In genomic region chr19:54190942-54191670, GRCh38 we compare ENCODE assay signal across 8 cellular contexts. TPM values are rescaled to one million over a fixed set of nuclear protein-coding genes. Genes with fewer than 3 reads are reported as not detected.
DNase-seq lines count a peak whose midpoint lies in the region; ATAC-seq and TF ChIP-seq lines count a peak whose summit lies in the region.

TSS of gene TSEN34 (plus strand) at chr19:54191308. CDS start at chr19:54191365, 57 bp downstream.

- peaks cover 11% of the 10 kb centered on the region for H3K4me1 ChIP-seq in cardiac muscle cell (ENCODE audit: low read depth)
- H3K4me1 ChIP-seq in parathyroid adenoma: peaks cover 18% of the 10 kb centered on the region
- peaks cover 21% of the 10 kb centered on the region for H3K4me1 ChIP-seq in upper lobe of right lung

- H3K4me3 ChIP-seq in cardiac muscle cell (peak within 1 kb of the TSS; percentile 62), parathyroid adenoma (ENCODE audit: low read depth, low read length) (peak within 1 kb of the TSS; percentile 98), upper lobe of right lung (peak within 1 kb of the TSS; percentile 98)

- peak within 1 kb of the TSS; percentile 86 for H3K27ac ChIP-seq in KOPT-K1 (ENCODE audit: low read depth, low read length, poor library complexity, severe bottlenecking)
- H3K27ac ChIP-seq in RWPE1: peak within 1 kb of the TSS; percentile 95
- peak within 1 kb of the TSS; percentile 98 for H3K27ac ChIP-seq in cardiac muscle cell
- peak within 1 kb of the TSS; percentile 100 for H3K27ac ChIP-seq in parathyroid adenoma
- H3K27ac ChIP-seq in upper lobe of right lung: peak within 1 kb of the TSS; percentile 99

- peak within 1 kb of the TSS; percentile 98 for H3K4me2 ChIP-seq in parathyroid adenoma (ENCODE audit: low read length)

- H3K9ac ChIP-seq in parathyroid adenoma: peak within 1 kb of the TSS; percentile 47

- peak within 1 kb of the TSS; percentile 76 for H2AFZ ChIP-seq in parathyroid adenoma

- peaks cover 11 to 18% of the 10 kb centered on the region in 2 donors for H3K36me3 Mint-ChIP-seq in activated naive CD4-positive, alpha-beta T cell treated with anti-CD3 and anti-CD28 coated beads, Interleukin-2, amount 50 U/mL, for 72 hours

- peak; percentile 27 for ATAC-seq in GM21825 (IDR thresholded peaks at IDR 0.05; ENCODE audit: unreplicated experiment)
- ATAC-seq in activated naive CD4-positive, alpha-beta T cell treated with anti-CD3 and anti-CD28 coated beads, Interleukin-2, amount 50 U/mL, for 72 hours: peak; percentile 13 to 36
- peak; percentile 54 for ATAC-seq in upper lobe of right lung

- H3K27me3 ChIP-seq in cardiac muscle cell (no peaks in the 10 kb centered on the region), parathyroid adenoma (ENCODE audit: control insufficient read depth, insufficient read depth, low read length) (no peaks in the 10 kb centered on the region), upper lobe of right lung (no peaks in the 10 kb centered on the region)

- DNase-seq in GF-D8 (lab: John Stamatoyannopoulos, UW) (peak; percentile 78), RWPE1 (ENCODE audit: low spot score) (peak; percentile 72), cardiac muscle cell (ENCODE audit: low read depth in 1 of 2, low spot score in 1 of 2) (peak; percentile 91 to 93), upper lobe of right lung (peak; percentile 95)
- DNase-seq in activated naive CD4-positive, alpha-beta T cell treated with anti-CD3 and anti-CD28 coated beads, Interleukin-2, amount 50 U/mL, for 72 hours (ENCODE audit: low spot score in 2 of 2): peak; percentile 90 to 92

- H3K36me3 ChIP-seq in KOPT-K1 (ENCODE audit: insufficient read depth, low read length): peaks cover 37% of the 10 kb centered on the region
- peaks cover 13% of the 10 kb centered on the region for H3K36me3 ChIP-seq in cardiac muscle cell
- H3K36me3 ChIP-seq in parathyroid adenoma (ENCODE audit: control insufficient read depth, insufficient read depth, low read length): no peaks in the 10 kb centered on the region
- peaks cover 38% of the 10 kb centered on the region for H3K36me3 ChIP-seq in upper lobe of right lung

- H3K9me3 ChIP-seq in KOPT-K1 (ENCODE audit: insufficient read depth, low read length, poor library complexity, severe bottlenecking) (no peaks in the 10 kb centered on the region), cardiac muscle cell (ENCODE audit: low read depth) (no peaks in the 10 kb centered on the region), parathyroid adenoma (ENCODE audit: control insufficient read depth, low read length) (no peaks in the 10 kb centered on the region), upper lobe of right lung (no peaks in the 10 kb centered on the region)

- H3K79me2 ChIP-seq in parathyroid adenoma: peaks cover 2% of the 10 kb centered on the region

- no peak for TF ChIP-seq CTCF in RWPE1 (conservative IDR thresholded peaks at IDR 0.05; ENCODE audit: low read depth)
- no peak for TF ChIP-seq CTCF in cardiac muscle cell (IDR thresholded peaks at IDR 0.05; ENCODE audit: low read depth, low read length)
- TF ChIP-seq CTCF in parathyroid adenoma (IDR thresholded peaks at IDR 0.05): no peak
- TF ChIP-seq CTCF in upper lobe of right lung (IDR thresholded peaks at IDR 0.05): no peak

- CTCF ChIA-PET in RWPE1 (lab: Yijun Ruan, JAX): interaction anchor here (0.6 kb wide), 1 partner anchor 22 kb away, joined by 5 read pairs; no protein-coding TSS in a partner anchor

- peak within 1 kb of the TSS; percentile 95 to 100 for H3K27ac Mint-ChIP-seq in activated naive CD4-positive, alpha-beta T cell treated with anti-CD3 and anti-CD28 coated beads, Interleukin-2, amount 50 U/mL, for 72 hours

- intact Hi-C loops in upper lobe of right lung (cut with DNase I): no loop called here

- POLR2A ChIA-PET in RWPE1 (lab: Yijun Ruan, JAX; ENCODE audit: low non-redundant PET): interaction anchor here (0.5 to 1.7 kb wide), 2 partner anchors 9 to 40 kb away, joined by 4 to 9 read pairs; partner anchors contain the start of gene RPS9

- no peaks in the 10 kb centered on the region for H3K9me3 Mint-ChIP-seq in activated naive CD4-positive, alpha-beta T cell treated with anti-CD3 and anti-CD28 coated beads, Interleukin-2, amount 50 U/mL, for 72 hours

RNA-seq across cellular contexts. Expression of gene TSEN34, which starts in this region (rescaled TPM):
- 10 to 100 TPM; 10.2 to 15.8 TPM for total RNA-seq in activated naive CD4-positive, alpha-beta T cell treated with anti-CD3 and anti-CD28 coated beads, Interleukin-2, amount 50 U/mL, for 72 hours
- total RNA-seq in cardiac muscle cell: 113 and 130 TPM in 2 replicates
- 114 and 129 TPM in 2 replicates for polyA plus RNA-seq in cardiac muscle cell
- total RNA-seq in upper lobe of right lung: 34.7 TPM

Comparison
In these comparisons a context has a peak if more than half of its experiments do, and no peak if none do; other contexts are left out.
1. Peak in every context shown above with its lines: DNase-seq, ATAC-seq, H3K4me3 ChIP-seq and H3K27ac ChIP-seq.